Comparison of ENCODE assay signal across 11 cellular contexts in genomic region chr15:41790169-41790568, GRCh38. TPM values are rescaled to one million over a fixed set of nuclear protein-coding genes. Genes with fewer than 3 reads are reported as not detected.
A peak's percentile ranks its signal among the peaks of the same experiment; 100 is the strongest.
DNase-seq lines count a peak whose midpoint lies in the region; ATAC-seq and TF ChIP-seq lines count a peak whose summit lies in the region.
"Had no signal": no experiment of that assay in that cellular context is flagged by ENCODE, and none has a peak within 500 bp of the region (broad histone marks: within the 10 kb centered on the region; RNA-seq: fewer than 3 reads in every experiment).

No MANE protein-coding gene starts in this region.

- ATAC-seq in HG02588 (IDR thresholded peaks at IDR 0.05; ENCODE audit: unreplicated experiment) = no peak

- 80% methylated on average over 3 of the region's 3 CpGs; no CpG with 5 or more reads in 1 of the 2 experiments for WGBS in mesodermal cell (ENCODE audit: insufficient coverage in 2 of 2), 2 experiments

- intact Hi-C loops in left ventricle myocardium inferior (cut with micrococcal nuclease) (no loop called here), cardiac septum (cut with DNase I) (no loop called here), breast epithelium (cut with DNase I; ENCODE audit: low total_unique reads) (no loop called here), uterus (cut with DNase I; ENCODE audit: low total_unique reads) (no loop called here)
- intact Hi-C loops in CD4-positive, alpha-beta memory T cell (cut with micrococcal nuclease) = no loop called here

- peak overlapping the region in 2 of 7 donors; percentile 13 to 43 for H3K27ac Mint-ChIP-seq in CD4-positive, alpha-beta memory T cell

- H3K27ac ChIP-seq in left ventricle myocardium inferior (replicated peaks) = peak overlapping the region; percentile 69
- H3K27ac ChIP-seq in breast epithelium = peak overlapping the region; percentile 82 to 90
- H3K27ac ChIP-seq in mesodermal cell (ENCODE audit: low read depth, low read length, severe bottlenecking) = peak overlapping the region; percentile 95
- H3K27ac ChIP-seq in uterus = peak overlapping the region; percentile 35 to 53
- no peak overlapping the region for H3K27ac ChIP-seq in CD4-positive, alpha-beta memory T cell (ENCODE audit: low read depth, low read length)

- no peaks in the 10 kb centered on the region for H3K36me3 ChIP-seq in left ventricle myocardium inferior
- no peaks in the 10 kb centered on the region for H3K36me3 ChIP-seq in breast epithelium
- H3K36me3 ChIP-seq in mesodermal cell (ENCODE audit: control insufficient read depth, insufficient read depth, low read length) = peaks cover 4% of the 10 kb centered on the region
- H3K36me3 ChIP-seq in uterus = no peaks in the 10 kb centered on the region
- no peaks in the 10 kb centered on the region for H3K36me3 ChIP-seq in CD4-positive, alpha-beta memory T cell (ENCODE audit: insufficient read depth, low read length)

- no peaks in the 10 kb centered on the region for H3K36me3 Mint-ChIP-seq in CD4-positive, alpha-beta memory T cell

- H3K27me3 ChIP-seq in left ventricle myocardium inferior (ENCODE audit: low read depth) = no peaks in the 10 kb centered on the region
- no peaks in the 10 kb centered on the region for H3K27me3 ChIP-seq in breast epithelium
- H3K27me3 ChIP-seq in uterus = no peaks in the 10 kb centered on the region
- H3K27me3 ChIP-seq in CD4-positive, alpha-beta memory T cell (ENCODE audit: insufficient read depth, low read length) = no peaks in the 10 kb centered on the region

- H3K4me3 Mint-ChIP-seq in CD4-positive, alpha-beta memory T cell = no peak overlapping the region

- POLR2A ChIA-PET in CD4-positive, alpha-beta memory T cell (lab: Charles Lee; ENCODE audit: partially characterized antibody) = interaction anchor here (1.3 kb wide), 1 partner anchor 13 kb away, joined by 3 read pairs; no protein-coding TSS in a partner anchor

- peaks cover 52% of the 10 kb centered on the region for H3K4me1 ChIP-seq in left ventricle myocardium inferior
- peaks cover 8 to 10% of the 10 kb centered on the region in 2 donors for H3K4me1 ChIP-seq in breast epithelium
- peaks cover 57% of the 10 kb centered on the region for H3K4me1 ChIP-seq in mesodermal cell (ENCODE audit: control insufficient read depth, insufficient read depth, low read length, poor library complexity, severe bottlenecking)
- H3K4me1 ChIP-seq in uterus = peaks cover 6 to 12% of the 10 kb centered on the region in 2 donors
- peaks cover 19% of the 10 kb centered on the region for H3K4me1 ChIP-seq in CD4-positive, alpha-beta memory T cell (ENCODE audit: insufficient read depth, low read length)

- H3K4me3 ChIP-seq in left ventricle myocardium inferior (peak overlapping the region; percentile 0), breast epithelium (no peak overlapping the region), mesodermal cell (ENCODE audit: extremely low read depth, insufficient read depth, low read length, poor library complexity, severe bottlenecking) (no peak overlapping the region), uterus (no peak overlapping the region)
- H3K4me3 ChIP-seq in CD4-positive, alpha-beta memory T cell (ENCODE audit: low read length in 2 of 2) = no peak overlapping the region

- no peak for TF ChIP-seq CTCF in left ventricle myocardium inferior (IDR thresholded peaks at IDR 0.05; ENCODE audit: borderline replicate concordance)
- TF ChIP-seq CTCF in breast epithelium (IDR thresholded peaks at IDR 0.05) = no peak
- TF ChIP-seq CTCF in uterus (IDR thresholded peaks at IDR 0.05) = no peak

- DNase-seq in left ventricle myocardium inferior = no peak
- DNase-seq in cardiac septum (ENCODE audit: low spot score) = no peak
- DNase-seq in breast epithelium (ENCODE audit: low spot score in 2 of 2) = no peak
- no peak for DNase-seq in uterus
- no peak for DNase-seq in CD4-positive, alpha-beta memory T cell
- DNase-seq in superior temporal gyrus (ENCODE audit: extremely low spot score) = no peak
- DNase-seq: activated CD4-positive, alpha-beta T cell treated with anti-CD3 and anti-CD28 coated beads for 48 hours; DMS79; MM.1S had no signal

- TF ChIP-seq POLR2A in breast epithelium (IDR thresholded peaks at IDR 0.05) = no peak
- no peak for TF ChIP-seq POLR2A in uterus (IDR thresholded peaks at IDR 0.05)

- H3K4me1 Mint-ChIP-seq in CD4-positive, alpha-beta memory T cell = peaks cover 31 to 46% (median 38%) of the 10 kb centered on the region in 4 donors

- H3K9me3 ChIP-seq in left ventricle myocardium inferior (replicated peaks) (no peaks in the 10 kb centered on the region), breast epithelium (no peaks in the 10 kb centered on the region), mesodermal cell (ENCODE audit: control insufficient read depth, low read length) (no peaks in the 10 kb centered on the region), uterus (no peaks in the 10 kb centered on the region)
- H3K9me3 ChIP-seq in CD4-positive, alpha-beta memory T cell (ENCODE audit: control insufficient read depth in 1 of 2, low read length in 2 of 2) = no peaks in the 10 kb centered on the region

- H3K27me3 Mint-ChIP-seq in CD4-positive, alpha-beta memory T cell = no peaks in the 10 kb centered on the region

- CTCF ChIA-PET in CD4-positive, alpha-beta memory T cell (lab: Charles Lee; ENCODE audit: partially characterized antibody) = interaction anchor here (1.5 kb wide), 1 partner anchor 21 kb away, joined by 4 read pairs; no protein-coding TSS in a partner anchor

- H3K9me3 Mint-ChIP-seq in CD4-positive, alpha-beta memory T cell = no peaks in the 10 kb centered on the region

RNA-seq across cellular contexts. Expression of gene MAPKBP1, which starts 15.9 kb away (rescaled TPM):
- total RNA-seq in left ventricle myocardium inferior (13.6 TPM), cardiac septum (15.6 TPM), breast epithelium (10 to 100 TPM; 11.5 to 29.3 (median 24.3) TPM), uterus (10 to 100 TPM in 3 of 4 donors, 1 to 10 TPM in 1; 5.9 to 56.2 (median 23.5) TPM)
- polyA plus RNA-seq in mesodermal cell (2013, experiment 1 of 2) = 11.2 TPM
- 11.3 TPM for polyA plus RNA-seq in mesodermal cell (2013, experiment 2 of 2)
- total RNA-seq in CD4-positive, alpha-beta memory T cell = 10 to 100 TPM; 39.7 to 42.6 TPM
- 1 to 10 TPM in 1 of 2 donors, under 1 TPM in 1; 0.87 to 3.8 TPM for polyA plus RNA-seq in CD4-positive, alpha-beta memory T cell

RNA-seq across cellular contexts. Expression of gene JMJD7, which starts 37.7 kb away (rescaled TPM):
- total RNA-seq in left ventricle myocardium inferior (12.1 TPM), cardiac septum (16.3 TPM), breast epithelium (10 to 100 TPM in 1 of 3 donors, 1 to 10 TPM in 2; 7.8 to 20.8 (median 8.8) TPM), uterus (10 to 100 TPM in 2 of 4 donors, 1 to 10 TPM in 1, under 1 TPM in 1; 0.59 to 27.2 (median 9.8) TPM)
- polyA plus RNA-seq in mesodermal cell (2013, experiment 1 of 2) = 8.5 TPM
- 7.0 TPM for polyA plus RNA-seq in mesodermal cell (2013, experiment 2 of 2)
- total RNA-seq in CD4-positive, alpha-beta memory T cell = 10 to 100 TPM; 75.0 to 78.5 TPM
- 10 to 100 TPM; 18.7 to 28.0 TPM for polyA plus RNA-seq in CD4-positive, alpha-beta memory T cell

RNA-seq across cellular contexts. Expression of gene PLA2G4B, which starts 48.5 kb away (rescaled TPM):
- total RNA-seq in left ventricle myocardium inferior = 3.8 TPM
- total RNA-seq in cardiac septum = 3.4 TPM
- total RNA-seq in breast epithelium = 10 to 100 TPM in 2 of 3 donors, 1 to 10 TPM in 1; 3.2 to 11.0 (median 10.2) TPM
- 8.3 TPM for polyA plus RNA-seq in mesodermal cell (2013, experiment 1 of 2)
- 10.9 TPM for polyA plus RNA-seq in mesodermal cell (2013, experiment 2 of 2)
- total RNA-seq in uterus = 10 to 100 TPM in 1 of 4 donors, 1 to 10 TPM in 3; 3.5 to 91.2 (median 7.1) TPM
- 10 to 100 TPM; 64.5 to 64.9 TPM for total RNA-seq in CD4-positive, alpha-beta memory T cell
- 1 to 10 TPM; 1.5 to 2.8 TPM for polyA plus RNA-seq in CD4-positive, alpha-beta memory T cell
